ENCODE assay signal across 8 cellular contexts in the genomic region with DNA sequence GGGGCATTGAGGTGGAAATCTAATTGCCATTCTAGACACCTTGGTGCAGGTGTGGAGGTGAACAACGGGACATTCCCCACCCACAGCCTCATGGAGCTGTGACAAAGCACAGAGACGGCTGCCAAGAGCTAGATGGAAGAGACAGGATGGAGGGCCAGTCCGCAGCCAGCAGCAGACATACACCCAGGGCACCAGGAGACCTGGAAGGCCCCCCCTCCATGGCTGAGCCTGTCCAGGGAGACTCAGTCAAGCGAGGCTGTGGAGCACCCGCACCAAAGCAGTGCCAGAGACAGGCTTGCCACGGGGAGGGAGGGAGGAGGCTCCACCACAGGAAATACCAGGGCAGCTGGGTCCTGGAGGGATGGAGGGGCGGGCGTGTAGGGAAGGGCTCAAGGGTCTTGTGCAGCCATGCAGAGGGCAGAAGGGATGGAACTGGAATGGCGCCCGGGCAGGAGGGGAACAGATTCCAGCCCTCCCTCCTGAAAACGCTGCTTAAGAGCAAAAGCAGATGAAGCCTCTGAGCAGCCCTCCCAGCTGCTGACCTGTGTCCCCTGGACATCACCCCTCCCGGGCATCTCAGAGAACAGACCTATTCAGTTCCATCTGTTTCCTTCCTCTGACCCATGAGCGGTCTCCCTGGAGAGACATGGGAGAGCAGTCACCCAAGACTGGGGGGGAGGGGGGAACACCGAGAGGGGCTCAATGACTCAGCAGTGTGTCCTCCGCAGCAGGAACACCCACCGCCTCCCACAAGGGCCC. TPM values are rescaled to one million over a fixed set of nuclear protein-coding genes. Genes with fewer than 3 reads are reported as not detected.
DNase-seq lines count a peak whose midpoint lies in the region; ATAC-seq and TF ChIP-seq lines count a peak whose summit lies in the region.

No MANE protein-coding gene starts in this region.

- ATAC-seq in HG03565 (IDR thresholded peaks at IDR 0.05; ENCODE audit: unreplicated experiment): no peak
- ATAC-seq in HG03439 (IDR thresholded peaks at IDR 0.05; ENCODE audit: unreplicated experiment): no peak

- peak; percentile 55 for DNase-seq in Daoy (ENCODE audit: low read depth)
- DNase-seq in NCI-H446 (lab: John Stamatoyannopoulos, UW): peak; percentile 42 to 88
- peak; percentile 51 for DNase-seq in cerebellum (ENCODE audit: low spot score)
- no peak for DNase-seq in mesothelial cell of epicardium (ENCODE audit: low spot score in 2 of 2, unreplicated experiment in 2 of 2)
- DNase-seq in NCI-H510A (lab: John Stamatoyannopoulos, UW): no peak
- no peak for DNase-seq in NCI-H128 (lab: John Stamatoyannopoulos, UW; ENCODE audit: unreplicated experiment)

- peak overlapping the region; percentile 51 for H3K27ac Mint-ChIP-seq in mesothelial cell of epicardium

- TF ChIP-seq CTCF in mesothelial cell of epicardium (IDR thresholded peaks at IDR 0.05; ENCODE audit: unreplicated experiment): no peak

- H3K9me3 Mint-ChIP-seq in mesothelial cell of epicardium: no peaks in the 10 kb centered on the region

- H3K27me3 Mint-ChIP-seq in mesothelial cell of epicardium (ENCODE audit: low read depth): no peaks in the 10 kb centered on the region

- peaks cover 37% of the 10 kb centered on the region for H3K4me1 Mint-ChIP-seq in mesothelial cell of epicardium

- H3K4me3 Mint-ChIP-seq in mesothelial cell of epicardium: no peak overlapping the region

- peaks cover 3% of the 10 kb centered on the region for H3K36me3 Mint-ChIP-seq in mesothelial cell of epicardium

RNA-seq across cellular contexts. Expression of a gene that starts 14.4 kb away (rescaled TPM):
- total RNA-seq in Daoy (2014; rRNA removed; shearing (Covaris generic)): 9.0 and 9.9 TPM in 2 replicates
- total RNA-seq in cerebellum (30.4 TPM), mesothelial cell of epicardium (53.8 to 60.3 TPM (median 54.7 TPM) in 3 replicates)

RNA-seq across cellular contexts. Expression of a gene that starts 38.6 kb away (rescaled TPM):
- total RNA-seq in Daoy (2014; rRNA removed; shearing (Covaris generic)): 0.09 TPM in 1 of 2 replicates, not detected in the other
- not detected for total RNA-seq in cerebellum
- total RNA-seq in mesothelial cell of epicardium: not detected in 3 replicates

RNA-seq across cellular contexts. Expression of a gene that starts 38.8 kb away (rescaled TPM):
- 3.2 and 6.9 TPM in 2 replicates for total RNA-seq in Daoy (2014; rRNA removed; shearing (Covaris generic))
- total RNA-seq in cerebellum (5.6 TPM), mesothelial cell of epicardium (6.0 to 7.3 TPM (median 6.4 TPM) in 3 replicates)

Comparison
In these comparisons a context has a peak if more than half of its experiments do, and no peak if none do; other contexts are left out.
1. DNase-seq: peak in Daoy (single experiment), NCI-H446 (2 of 2) and cerebellum (single experiment); none in mesothelial cell of epicardium (0 of 2), NCI-H510A (single experiment) and NCI-H128 (single experiment).